Comparison of ENCODE assay signal across 28 cellular contexts in genomic region chr6:106046116-106046853, GRCh38. TPM values are rescaled to one million over a fixed set of nuclear protein-coding genes. Genes with fewer than 3 reads are reported as not detected.
DNase-seq lines count a peak whose midpoint lies in the region; ATAC-seq and TF ChIP-seq lines count a peak whose summit lies in the region.
"Had no signal": no experiment of that assay in that cellular context is flagged by ENCODE, and none has a peak within 500 bp of the region (broad histone marks: within the 10 kb centered on the region; RNA-seq: fewer than 3 reads in every experiment).

No MANE protein-coding gene starts in this region.

- no peak overlapping the region for H3K27ac ChIP-seq in DND-41 (ENCODE audit: low read length)
- H3K27ac ChIP-seq: BLaER1 treated with 17β-estradiol and CSF1 and Interleukin-3, amounts not matched to agents 10 nM and 100 nM; left ventricle myocardium inferior; neutrophil; prostate gland; thyroid gland had no signal

- 89 to 91% methylated on average over 10 of the region's 10 CpGs for WGBS in lower leg skin, 2 donors

- H3K4me3 ChIP-seq in DND-41 (ENCODE audit: low read depth in 1 of 2, low read length in 2 of 2) (no peak overlapping the region), lower leg skin (ENCODE audit: low read depth, poor library complexity, severe bottlenecking) (no peak overlapping the region)
- H3K4me3 ChIP-seq: BLaER1 treated with 17β-estradiol and CSF1 and Interleukin-3, amounts not matched to agents 10 nM and 100 nM; left ventricle myocardium inferior; prostate gland; thyroid gland had no signal

- H3K9me3 ChIP-seq in DND-41 (ENCODE audit: insufficient read depth, low read length, severe bottlenecking) = no peaks in the 10 kb centered on the region
- H3K9me3 ChIP-seq: BLaER1 treated with 17β-estradiol and CSF1 and Interleukin-3, amounts not matched to agents 10 nM and 100 nM; left ventricle myocardium inferior; neutrophil; prostate gland; thyroid gland had no signal

- H3K4me1 Mint-ChIP-seq in WTC11 = peaks cover 18% of the 10 kb centered on the region
- H3K4me1 Mint-ChIP-seq: activated CD4-positive, alpha-beta T cell treated with anti-CD3 and anti-CD28 coated beads for 36 hours; activated T-helper 17 cell treated with anti-CD3 and anti-CD28 coated beads, Interleukin-2, amount 50 U/mL, for 72 hours; naive B cell had no signal

- H3K9me3 Mint-ChIP-seq in WTC11 = no peaks in the 10 kb centered on the region
- H3K9me3 Mint-ChIP-seq: activated T-helper 17 cell treated with anti-CD3 and anti-CD28 coated beads, Interleukin-2, amount 50 U/mL, for 72 hours; brain; naive B cell had no signal

- TF ChIP-seq CTCF in DND-41 (IDR thresholded peaks at IDR 0.05; ENCODE audit: borderline replicate concordance, extremely low read depth, low read length, poor library complexity, severe bottlenecking) (no peak), WTC11 (IDR thresholded peaks at IDR 0.05) (no peak), lower leg skin (IDR thresholded peaks at IDR 0.05) (no peak)

- no peak overlapping the region for H3K27ac Mint-ChIP-seq in WTC11
- H3K27ac Mint-ChIP-seq: activated CD4-positive, alpha-beta T cell treated with anti-CD3 and anti-CD28 coated beads for 36 hours; activated CD8-positive, alpha-beta T cell treated with anti-CD3 and anti-CD28 coated beads, Interleukin-2, amount 10 ng/mL, durations not matched to agents 7 days and 5 days; activated T-helper 17 cell treated with anti-CD3 and anti-CD28 coated beads, Interleukin-2, amount 50 U/mL, for 72 hours; naive B cell had no signal

- H3K27me3 Mint-ChIP-seq in WTC11 (ENCODE audit: low read depth) = peaks cover 22% of the 10 kb centered on the region
- H3K27me3 Mint-ChIP-seq: activated T-helper 17 cell treated with anti-CD3 and anti-CD28 coated beads, Interleukin-2, amount 50 U/mL, for 72 hours had no signal

- no peaks in the 10 kb centered on the region for H3K36me3 ChIP-seq in DND-41 (ENCODE audit: insufficient read depth, low read length)
- H3K36me3 ChIP-seq: BLaER1 treated with 17β-estradiol and CSF1 and Interleukin-3, amounts not matched to agents 10 nM and 100 nM; left ventricle myocardium inferior; neutrophil; prostate gland; thyroid gland had no signal

- H4K20me1 ChIP-seq in DND-41 (ENCODE audit: insufficient read depth, low read length) = no peaks in the 10 kb centered on the region
- H4K20me1 ChIP-seq: BLaER1 treated with 17β-estradiol and CSF1 and Interleukin-3, amounts not matched to agents 10 nM and 100 nM had no signal

- ATAC-seq in DND-41 (ENCODE audit: insufficient read depth, low read depth) (peak; percentile 40; the same call in 2 of the 3 replicates), WTC11 (peak; percentile 52), HG03521 (IDR thresholded peaks at IDR 0.05; ENCODE audit: unreplicated experiment) (no peak)
- ATAC-seq: activated CD4-positive, alpha-beta T cell treated with anti-CD3 and anti-CD28 coated beads for 36 hours; activated CD8-positive, alpha-beta T cell treated with anti-CD3 and anti-CD28 coated beads, Interleukin-2, amount 10 ng/mL, durations not matched to agents 7 days and 5 days; activated T-helper 17 cell treated with anti-CD3 and anti-CD28 coated beads, Interleukin-2, amount 50 U/mL, for 72 hours; esophagus mucosa; Right ventricle myocardium inferior had no signal

- POLR2A ChIA-PET in WTC11 (lab: Charles Lee) = no interaction called here

- H3K27me3 ChIP-seq in DND-41 (ENCODE audit: insufficient read depth, low read length, poor library complexity) = no peaks in the 10 kb centered on the region
- H3K27me3 ChIP-seq: BLaER1 treated with 17β-estradiol and CSF1 and Interleukin-3, amounts not matched to agents 10 nM and 100 nM; neutrophil; thyroid gland had no signal

- no peaks in the 10 kb centered on the region for H3K79me2 ChIP-seq in DND-41 (ENCODE audit: insufficient read depth, low read length)

- no peak overlapping the region for H3K4me2 ChIP-seq in DND-41 (ENCODE audit: insufficient read depth, low read length)
- H3K4me2 ChIP-seq: BLaER1 treated with 17β-estradiol and CSF1 and Interleukin-3, amounts not matched to agents 10 nM and 100 nM had no signal

- TF ChIP-seq POLR2A in lower leg skin (IDR thresholded peaks at IDR 0.05) = no peak

- H3K4me3 Mint-ChIP-seq in WTC11 = no peak overlapping the region
- H3K4me3 Mint-ChIP-seq: activated CD4-positive, alpha-beta T cell treated with anti-CD3 and anti-CD28 coated beads for 36 hours; activated CD8-positive, alpha-beta T cell treated with anti-CD3 and anti-CD28 coated beads, Interleukin-2, amount 10 ng/mL, durations not matched to agents 7 days and 5 days; activated T-helper 17 cell treated with anti-CD3 and anti-CD28 coated beads, Interleukin-2, amount 50 U/mL, for 72 hours; naive B cell had no signal

- CTCF ChIA-PET in WTC11 (lab: Charles Lee) = interaction anchor here (1.2 kb wide), 1 partner anchor 26 kb away, joined by 3 read pairs; no protein-coding TSS in a partner anchor

- no peak overlapping the region for H3K9ac ChIP-seq in DND-41 (ENCODE audit: low read depth, low read length)
- H3K9ac ChIP-seq: BLaER1 treated with 17β-estradiol and CSF1 and Interleukin-3, amounts not matched to agents 10 nM and 100 nM had no signal

- no peaks in the 10 kb centered on the region for H3K36me3 Mint-ChIP-seq in WTC11
- H3K36me3 Mint-ChIP-seq: brain, naive B cell had no signal

- DNase-seq in DND-41 (peak; percentile 10), NCI-H1105 treated with DMSO at 0.1 percent for 48 hours (lab: John Stamatoyannopoulos, UW) (peak; percentile 64), WTC11 (ENCODE audit: low spot score) (no peak), retina (peak; percentile 68), glomerular visceral epithelial cell (ENCODE audit: extremely low spot score) (no peak), lower leg skin (ENCODE audit: low spot score in 2 of 2) (no peak)
- DNase-seq: activated CD4-positive, alpha-beta T cell treated with anti-CD3 and anti-CD28 coated beads for 36 hours; activated CD8-positive, alpha-beta T cell treated with anti-CD3 and anti-CD28 coated beads, Interleukin-2, amount 10 ng/mL, durations not matched to agents 7 days and 5 days; activated naive CD4-positive, alpha-beta T cell treated with anti-CD3 and anti-CD28 coated beads, Interleukin-2, amount 50 U/mL, for 16 hours; dermis blood vessel endothelial cell; DMS79 treated with DMSO at 0.1 percent for 48 hours; head of caudate nucleus; left ventricle myocardium inferior; midbrain; naive B cell; NCI-H2081 treated with DMSO at 0.1 percent for 48 hours; NCI-H446; PC-3; stimulated activated CD4-positive, alpha-beta T cell treated with anti-CD3 and anti-CD28 coated beads, Interleukin-4, amount 100 ng/mL, for 24 hours; thyroid gland had no signal

- intact Hi-C loops in lower leg skin (cut with DNase I; ENCODE audit: low total_unique reads) = no loop called here

- H2AFZ ChIP-seq in DND-41 (ENCODE audit: low read depth, low read length) = no peak overlapping the region

- peaks cover 22% of the 10 kb centered on the region for H3K4me1 ChIP-seq in DND-41 (ENCODE audit: insufficient read depth, low read length)
- H3K4me1 ChIP-seq: left ventricle myocardium inferior, prostate gland, thyroid gland had no signal

TF ChIP-seq in WTC11, 78 proteins besides CTCF, POLR2A, EP300 and RAD21:
- no peak for TF ChIP-seq SMAD4 (CRISPR knock-in tag; IDR thresholded peaks at IDR 0.05)
- TF ChIP-seq, protein P1, sequence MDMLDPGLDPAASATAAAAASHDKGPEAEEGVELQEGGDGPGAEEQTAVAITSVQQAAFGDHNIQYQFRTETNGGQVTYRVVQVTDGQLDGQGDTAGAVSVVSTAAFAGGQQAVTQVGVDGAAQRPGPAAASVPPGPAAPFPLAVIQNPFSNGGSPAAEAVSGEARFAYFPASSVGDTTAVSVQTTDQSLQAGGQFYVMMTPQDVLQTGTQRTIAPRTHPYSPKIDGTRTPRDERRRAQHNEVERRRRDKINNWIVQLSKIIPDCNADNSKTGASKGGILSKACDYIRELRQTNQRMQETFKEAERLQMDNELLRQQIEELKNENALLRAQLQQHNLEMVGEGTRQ (CRISPR knock-in tag; IDR thresholded peaks at IDR 0.05) = peak; percentile 67

RNA-seq across cellular contexts. Expression of gene PRDM1, which starts 39.9 kb away (rescaled TPM):
- 0.78 to 1.8 TPM (median 1.2 TPM) in 3 replicates for total RNA-seq in WTC11 (2021)
- 10 to 100 TPM; 31.3 to 51.9 (median 40.9) TPM for total RNA-seq in lower leg skin

Comparison
In these comparisons a context has a peak if more than half of its experiments do, and no peak if none do; other contexts are left out.
1. DNase-seq: peak in DND-41 (single experiment), NCI-H1105 treated with DMSO at 0.1 percent for 48 hours (single experiment) and retina (single experiment); none in WTC11 (single experiment), glomerular visceral epithelial cell (single experiment) and lower leg skin (0 of 2).
2. RNA of gene PRDM1, which starts 39.9 kb away (total RNA-seq): 31.3 to 51.9 TPM in lower leg skin; 0.78 to 1.8 TPM in WTC11; every median in the first group is over 10 times any median in the second.